ENCODE assay signal across 1 cellular context in genomic region chr20:46040902-46041535, GRCh38.
TF ChIP-seq lines count a peak whose summit lies in the region.

No MANE protein-coding gene starts in this region.

TF ChIP-seq in HepG2, 621 proteins besides CTCF, POLR2A, EP300 and RAD21 (continued from another document and continues in another):
- TF ChIP-seq SKIL (CRISPR knock-in tag; IDR thresholded peaks at IDR 0.05; ENCODE audit: borderline replicate concordance), result peak; percentile 55; the same call in 1 of the 2 replicates
- TF ChIP-seq ZNF720 (CRISPR knock-in tag; IDR thresholded peaks at IDR 0.05), result peak; percentile 97
- TF ChIP-seq HES4 (CRISPR knock-in tag; IDR thresholded peaks at IDR 0.05; ENCODE audit: borderline replicate concordance), result peak; percentile 92
- TF ChIP-seq ZNF773 (CRISPR knock-in tag; IDR thresholded peaks at IDR 0.05; ENCODE audit: borderline replicate concordance), result peak; percentile 97
- no peak for TF ChIP-seq PRMT3 (CRISPR knock-in tag; IDR thresholded peaks at IDR 0.05; ENCODE audit: borderline replicate concordance, low read depth)
- no peak for TF ChIP-seq ZNF512 (CRISPR knock-in tag; IDR thresholded peaks at IDR 0.05)
- no peak for TF ChIP-seq ZNF3 (CRISPR knock-in tag; IDR thresholded peaks at IDR 0.05)
- TF ChIP-seq, protein P1, sequence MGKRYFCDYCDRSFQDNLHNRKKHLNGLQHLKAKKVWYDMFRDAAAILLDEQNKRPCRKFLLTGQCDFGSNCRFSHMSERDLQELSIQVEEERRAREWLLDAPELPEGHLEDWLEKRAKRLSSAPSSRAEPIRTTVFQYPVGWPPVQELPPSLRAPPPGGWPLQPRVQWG (CRISPR knock-in tag; IDR thresholded peaks at IDR 0.05; ENCODE audit: borderline replicate concordance, low read depth), result no peak
- peak; percentile 99 for TF ChIP-seq KLF6 (CRISPR knock-in tag; IDR thresholded peaks at IDR 0.05)
- no peak for TF ChIP-seq PLRG1 (conservative IDR thresholded peaks at IDR 0.05)
- TF ChIP-seq PPARG (CRISPR knock-in tag; conservative IDR thresholded peaks at IDR 0.05), result peak; percentile 85
- TF ChIP-seq, protein P2, sequence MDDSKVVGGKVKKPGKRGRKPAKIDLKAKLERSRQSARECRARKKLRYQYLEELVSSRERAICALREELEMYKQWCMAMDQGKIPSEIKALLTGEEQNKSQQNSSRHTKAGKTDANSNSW (CRISPR knock-in tag; IDR thresholded peaks at IDR 0.05; ENCODE audit: borderline replicate concordance), result 0 out of 2 replicates have a peak, but pooled peaks have one; percentile 72
- peak; percentile 35; the same call in 1 of the 2 replicates for TF ChIP-seq HIVEP1 (CRISPR knock-in tag; IDR thresholded peaks at IDR 0.05)
- peak; percentile 90; the same call in 1 of the 2 replicates for TF ChIP-seq MIER3 (CRISPR knock-in tag; IDR thresholded peaks at IDR 0.05; ENCODE audit: borderline replicate concordance)
- TF ChIP-seq BCLAF1 (IDR thresholded peaks at IDR 0.05), result no peak
- TF ChIP-seq, protein P3, sequence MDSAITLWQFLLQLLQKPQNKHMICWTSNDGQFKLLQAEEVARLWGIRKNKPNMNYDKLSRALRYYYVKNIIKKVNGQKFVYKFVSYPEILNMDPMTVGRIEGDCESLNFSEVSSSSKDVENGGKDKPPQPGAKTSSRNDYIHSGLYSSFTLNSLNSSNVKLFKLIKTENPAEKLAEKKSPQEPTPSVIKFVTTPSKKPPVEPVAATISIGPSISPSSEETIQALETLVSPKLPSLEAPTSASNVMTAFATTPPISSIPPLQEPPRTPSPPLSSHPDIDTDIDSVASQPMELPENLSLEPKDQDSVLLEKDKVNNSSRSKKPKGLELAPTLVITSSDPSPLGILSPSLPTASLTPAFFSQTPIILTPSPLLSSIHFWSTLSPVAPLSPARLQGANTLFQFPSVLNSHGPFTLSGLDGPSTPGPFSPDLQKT (CRISPR knock-in tag; IDR thresholded peaks at IDR 0.05; ENCODE audit: borderline replicate concordance), result no peak
- TF ChIP-seq JUND (CRISPR knock-in tag; IDR thresholded peaks at IDR 0.05), result peak; percentile 51; the same call in 1 of the 2 replicates
- TF ChIP-seq, protein P4, sequence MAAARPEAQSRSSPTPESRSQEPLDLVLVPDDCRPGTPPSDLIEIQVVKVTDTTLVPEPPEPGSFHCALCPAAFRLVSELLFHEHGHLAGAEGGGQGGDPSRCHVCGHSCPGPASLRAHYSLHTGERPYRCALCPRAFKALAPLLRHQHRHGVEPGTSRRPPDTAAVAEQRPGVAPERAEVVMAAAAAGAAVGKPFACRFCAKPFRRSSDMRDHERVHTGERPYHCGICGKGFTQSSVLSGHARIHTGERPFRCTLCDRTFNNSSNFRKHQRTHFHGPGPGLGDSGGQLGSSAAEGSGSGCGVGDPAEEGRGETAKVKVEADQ (CRISPR knock-in tag; IDR thresholded peaks at IDR 0.05; ENCODE audit: borderline replicate concordance), result 0 out of 2 replicates have a peak, but pooled peaks have one; percentile 66
- no peak for TF ChIP-seq ZNF224 (CRISPR knock-in tag; IDR thresholded peaks at IDR 0.05)
- TF ChIP-seq SALL1 (CRISPR knock-in tag; IDR thresholded peaks at IDR 0.05), result peak; percentile 96
- TF ChIP-seq, protein P5, sequence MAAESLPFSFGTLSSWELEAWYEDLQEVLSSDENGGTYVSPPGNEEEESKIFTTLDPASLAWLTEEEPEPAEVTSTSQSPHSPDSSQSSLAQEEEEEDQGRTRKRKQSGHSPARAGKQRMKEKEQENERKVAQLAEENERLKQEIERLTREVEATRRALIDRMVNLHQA (CRISPR knock-in tag; IDR thresholded peaks at IDR 0.05), result no peak
- TF ChIP-seq CCDC6 (CRISPR knock-in tag; IDR thresholded peaks at IDR 0.05), result peak; percentile 62; the same call in 1 of the 2 replicates
- peak; percentile 48 for TF ChIP-seq RFX3 (CRISPR knock-in tag; IDR thresholded peaks at IDR 0.05)
- TF ChIP-seq, protein P6, sequence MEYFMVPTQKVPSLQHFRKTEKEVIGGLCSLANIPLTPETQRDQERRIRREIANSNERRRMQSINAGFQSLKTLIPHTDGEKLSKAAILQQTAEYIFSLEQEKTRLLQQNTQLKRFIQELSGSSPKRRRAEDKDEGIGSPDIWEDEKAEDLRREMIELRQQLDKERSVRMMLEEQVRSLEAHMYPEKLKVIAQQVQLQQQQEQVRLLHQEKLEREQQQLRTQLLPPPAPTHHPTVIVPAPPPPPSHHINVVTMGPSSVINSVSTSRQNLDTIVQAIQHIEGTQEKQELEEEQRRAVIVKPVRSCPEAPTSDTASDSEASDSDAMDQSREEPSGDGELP (IDR thresholded peaks at IDR 0.05; ENCODE audit: borderline replicate concordance, low read depth), result no peak
- no peak for TF ChIP-seq NFE2L1 (CRISPR knock-in tag; IDR thresholded peaks at IDR 0.05; ENCODE audit: borderline replicate concordance)
- no peak for TF ChIP-seq ZNF10 (CRISPR knock-in tag; IDR thresholded peaks at IDR 0.05; ENCODE audit: borderline replicate concordance, low read depth)
- peak; percentile 81; the same call in 1 of the 2 replicates for TF ChIP-seq TEAD2 (CRISPR knock-in tag; IDR thresholded peaks at IDR 0.05)
- no peak for TF ChIP-seq ATF1 (CRISPR knock-in tag; IDR thresholded peaks at IDR 0.05)
- no peak for TF ChIP-seq SCMH1 (CRISPR knock-in tag; IDR thresholded peaks at IDR 0.05; ENCODE audit: borderline replicate concordance)
- TF ChIP-seq MEIS2 (CRISPR knock-in tag; IDR thresholded peaks at IDR 0.05), result peak; percentile 96
- TF ChIP-seq, protein P7, sequence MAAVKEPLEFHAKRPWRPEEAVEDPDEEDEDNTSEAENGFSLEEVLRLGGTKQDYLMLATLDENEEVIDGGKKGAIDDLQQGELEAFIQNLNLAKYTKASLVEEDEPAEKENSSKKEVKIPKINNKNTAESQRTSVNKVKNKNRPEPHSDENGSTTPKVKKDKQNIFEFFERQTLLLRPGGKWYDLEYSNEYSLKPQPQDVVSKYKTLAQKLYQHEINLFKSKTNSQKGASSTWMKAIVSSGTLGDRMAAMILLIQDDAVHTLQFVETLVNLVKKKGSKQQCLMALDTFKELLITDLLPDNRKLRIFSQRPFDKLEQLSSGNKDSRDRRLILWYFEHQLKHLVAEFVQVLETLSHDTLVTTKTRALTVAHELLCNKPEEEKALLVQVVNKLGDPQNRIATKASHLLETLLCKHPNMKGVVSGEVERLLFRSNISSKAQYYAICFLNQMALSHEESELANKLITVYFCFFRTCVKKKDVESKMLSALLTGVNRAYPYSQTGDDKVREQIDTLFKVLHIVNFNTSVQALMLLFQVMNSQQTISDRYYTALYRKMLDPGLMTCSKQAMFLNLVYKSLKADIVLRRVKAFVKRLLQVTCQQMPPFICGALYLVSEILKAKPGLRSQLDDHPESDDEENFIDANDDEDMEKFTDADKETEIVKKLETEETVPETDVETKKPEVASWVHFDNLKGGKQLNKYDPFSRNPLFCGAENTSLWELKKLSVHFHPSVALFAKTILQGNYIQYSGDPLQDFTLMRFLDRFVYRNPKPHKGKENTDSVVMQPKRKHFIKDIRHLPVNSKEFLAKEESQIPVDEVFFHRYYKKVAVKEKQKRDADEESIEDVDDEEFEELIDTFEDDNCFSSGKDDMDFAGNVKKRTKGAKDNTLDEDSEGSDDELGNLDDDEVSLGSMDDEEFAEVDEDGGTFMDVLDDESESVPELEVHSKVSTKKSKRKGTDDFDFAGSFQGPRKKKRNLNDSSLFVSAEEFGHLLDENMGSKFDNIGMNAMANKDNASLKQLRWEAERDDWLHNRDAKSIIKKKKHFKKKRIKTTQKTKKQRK (IDR thresholded peaks at IDR 0.05; ENCODE audit: low read length), result no peak
- 0 out of 2 replicates have a peak, but pooled peaks have one; percentile 32 for TF ChIP-seq ZBTB8A (CRISPR knock-in tag; IDR thresholded peaks at IDR 0.05; ENCODE audit: borderline replicate concordance, low read depth)
- TF ChIP-seq, protein P8, sequence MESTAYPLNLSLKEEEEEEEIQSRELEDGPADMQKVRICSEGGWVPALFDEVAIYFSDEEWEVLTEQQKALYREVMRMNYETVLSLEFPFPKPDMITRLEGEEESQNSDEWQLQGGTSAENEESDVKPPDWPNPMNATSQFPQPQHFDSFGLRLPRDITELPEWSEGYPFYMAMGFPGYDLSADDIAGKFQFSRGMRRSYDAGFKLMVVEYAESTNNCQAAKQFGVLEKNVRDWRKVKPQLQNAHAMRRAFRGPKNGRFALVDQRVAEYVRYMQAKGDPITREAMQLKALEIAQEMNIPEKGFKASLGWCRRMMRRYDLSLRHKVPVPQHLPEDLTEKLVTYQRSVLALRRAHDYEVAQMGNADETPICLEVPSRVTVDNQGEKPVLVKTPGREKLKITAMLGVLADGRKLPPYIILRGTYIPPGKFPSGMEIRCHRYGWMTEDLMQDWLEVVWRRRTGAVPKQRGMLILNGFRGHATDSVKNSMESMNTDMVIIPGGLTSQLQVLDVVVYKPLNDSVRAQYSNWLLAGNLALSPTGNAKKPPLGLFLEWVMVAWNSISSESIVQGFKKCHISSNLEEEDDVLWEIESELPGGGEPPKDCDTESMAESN (CRISPR knock-in tag; conservative IDR thresholded peaks at IDR 0.05), result peak; percentile 49; the same call in 1 of the 2 replicates
- TF ChIP-seq HNRNPLL (IDR thresholded peaks at IDR 0.05; ENCODE audit: low read depth, low read length, poor library complexity, severe bottlenecking), result no peak
- TF ChIP-seq ZNF232 (CRISPR knock-in tag; IDR thresholded peaks at IDR 0.05; ENCODE audit: borderline replicate concordance), result peak; percentile 99
- TF ChIP-seq RXRA (CRISPR knock-in tag; IDR thresholded peaks at IDR 0.05), result no peak; the same call in 1 of the 2 replicates
- TF ChIP-seq SATB2 (CRISPR knock-in tag; IDR thresholded peaks at IDR 0.05), result peak; percentile 96
- peak; percentile 53; the same call in 1 of the 2 replicates for TF ChIP-seq NR1H2 (CRISPR knock-in tag; IDR thresholded peaks at IDR 0.05; ENCODE audit: borderline replicate concordance, low read depth)
- TF ChIP-seq KAT7 (CRISPR knock-in tag; IDR thresholded peaks at IDR 0.05; ENCODE audit: borderline replicate concordance), result no peak
- TF ChIP-seq ARID5B (CRISPR knock-in tag; IDR thresholded peaks at IDR 0.05), result peak; percentile 68; the same call in 1 of the 2 replicates
- TF ChIP-seq MXI1 (IDR thresholded peaks at IDR 0.05; ENCODE audit: borderline replicate concordance, low read depth, low read length), result no peak
